ENCODE assay signal across 26 cellular contexts in the genomic region with DNA sequence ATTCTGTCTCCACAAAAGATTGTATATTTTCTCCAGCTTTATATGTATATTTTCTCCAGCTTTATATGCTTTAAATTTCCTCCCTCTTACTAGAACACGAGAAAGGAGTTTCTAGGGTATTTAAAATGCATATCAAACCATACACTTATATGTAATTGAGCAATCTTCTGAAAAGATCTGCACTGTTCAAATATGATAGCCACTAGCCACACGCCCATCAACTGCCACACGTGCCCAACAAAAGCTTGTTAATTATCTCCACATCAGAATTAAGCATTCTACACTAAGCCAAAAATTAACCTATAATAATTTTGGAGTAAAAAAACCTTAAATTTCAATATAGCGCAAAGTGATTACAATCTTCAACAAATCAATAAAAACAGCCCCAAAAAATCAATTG.
"Had no signal": no experiment of that assay in that cellular context is flagged by ENCODE, and none has a peak within 500 bp of the region (broad histone marks: within the 10 kb centered on the region; RNA-seq: fewer than 3 reads in every experiment).

No MANE protein-coding gene starts in this region.

- H3K27ac ChIP-seq: coronary artery, esophagus squamous epithelium, heart right ventricle, lower lobe of right lung, prostate gland, right atrium auricular region, testis, tibial artery had no signal

- H3K27me3 ChIP-seq: esophagus squamous epithelium, heart right ventricle, right atrium auricular region, testis, tibial artery had no signal

- H3K36me3 ChIP-seq: esophagus squamous epithelium, heart right ventricle, lower lobe of right lung, prostate gland, right atrium auricular region, tibial artery had no signal

- ATAC-seq: heart right ventricle; left ventricle myocardium superior; lower lobe of right lung; natural killer cell; sciatic nerve; stimulated activated memory B cell treated with anti-CD40 and anti-IgM and Interleukin-4, amounts not matched to agents 10 μg/mL and 1 μg/mL and 100 μg/mL, for 72 hours; stimulated activated naive CD8-positive, alpha-beta T cell treated with anti-CD3 and anti-CD28 coated beads, Interleukin-15, Interleukin-2, amounts not matched to agents 100 U/mL and 50 U/mL, for 24 hours had no signal

- H3K9me3 Mint-ChIP-seq: natural killer cell, type B pancreatic cell had no signal

- H3K4me1 ChIP-seq: esophagus squamous epithelium, heart right ventricle, lower lobe of right lung, prostate gland, right atrium auricular region, testis, tibial artery had no signal

- H3K27me3 Mint-ChIP-seq: stimulated activated memory B cell treated with anti-CD40 and anti-IgM and Interleukin-4, amounts not matched to agents 10 μg/mL and 1 μg/mL and 100 μg/mL, for 72 hours; type B pancreatic cell had no signal

- H3K27ac Mint-ChIP-seq: natural killer cell; stimulated activated memory B cell treated with anti-CD40 and anti-IgM and Interleukin-4, amounts not matched to agents 10 μg/mL and 1 μg/mL and 100 μg/mL, for 72 hours; type B pancreatic cell had no signal

- H3K4me3 Mint-ChIP-seq: natural killer cell; neural crest cell; stimulated activated memory B cell treated with anti-CD40 and anti-IgM and Interleukin-4, amounts not matched to agents 10 μg/mL and 1 μg/mL and 100 μg/mL, for 72 hours; type B pancreatic cell had no signal

- H3K9me3 ChIP-seq: esophagus squamous epithelium, lower lobe of right lung, prostate gland, right atrium auricular region, testis, tibial artery had no signal

- H3K4me3 ChIP-seq: coronary artery, esophagus squamous epithelium, heart right ventricle, lower lobe of right lung, prostate gland, right atrium auricular region, smooth muscle cell, testis, tibial artery had no signal

- H3K4me1 Mint-ChIP-seq: natural killer cell; stimulated activated memory B cell treated with anti-CD40 and anti-IgM and Interleukin-4, amounts not matched to agents 10 μg/mL and 1 μg/mL and 100 μg/mL, for 72 hours had no signal

- DNase-seq: dermis blood vessel endothelial cell; effector memory CD4-positive, alpha-beta T cell; esophagus squamous epithelium; foreskin melanocyte; glutamatergic neuron; heart right ventricle; hippocampal formation; kidney glomerular epithelial cell; left ventricle myocardium superior; lower lobe of right lung; natural killer cell; stimulated activated CD4-positive, alpha-beta T cell treated with anti-CD3 and anti-CD28 coated beads, Interleukin-12 subunit alpha, Interleukin-12 subunit beta, amount 100 ng/mL, for 4 hours; stimulated activated CD4-positive, alpha-beta T cell treated with anti-CD3 and anti-CD28 coated beads, Interleukin-1b, Interleukin-23, amount 100 ng/mL, for 48 hours; stimulated activated CD4-positive, alpha-beta T cell treated with anti-CD3 and anti-CD28 coated beads, Interleukin-4, amount 100 ng/mL, for 1 hour; stimulated activated naive CD8-positive, alpha-beta T cell treated with anti-CD3 and anti-CD28 coated beads, Interleukin-15, Interleukin-2, amounts not matched to agents 100 U/mL and 50 U/mL, for 24 hours; substantia nigra; testis; tibial artery had no signal

- H3K4me2 ChIP-seq: smooth muscle cell had no signal

- H3K36me3 Mint-ChIP-seq: natural killer cell; stimulated activated memory B cell treated with anti-CD40 and anti-IgM and Interleukin-4, amounts not matched to agents 10 μg/mL and 1 μg/mL and 100 μg/mL, for 72 hours had no signal
